Comparison of ENCODE assay signal across 1 cellular context in the genomic region with DNA sequence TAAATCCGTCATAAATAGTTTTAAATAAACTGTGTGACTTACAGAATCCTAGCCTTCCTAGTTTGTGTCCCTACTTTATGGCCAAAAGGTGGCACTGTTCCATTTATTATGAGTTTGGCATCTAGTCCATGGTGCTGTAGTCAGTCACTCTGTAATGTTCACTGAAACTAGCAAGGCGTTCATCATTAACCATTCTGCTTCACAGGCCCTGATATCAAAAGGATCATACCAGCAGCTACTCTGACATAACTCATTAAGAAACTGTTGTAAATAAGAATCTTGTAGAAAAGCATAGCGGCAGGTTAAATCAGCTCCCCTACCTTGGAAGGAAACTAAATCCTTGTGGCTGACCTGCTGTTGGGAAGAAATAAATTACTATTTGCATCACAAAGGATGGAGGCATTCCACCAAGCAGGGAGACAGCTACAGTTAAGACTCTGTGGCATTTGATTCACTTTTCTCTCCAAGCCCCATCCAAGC.
TF ChIP-seq lines count a peak whose summit lies in the region.

No MANE protein-coding gene starts in this region.

TF ChIP-seq in WTC11, 78 proteins besides CTCF, POLR2A, EP300 and RAD21 (continued from another document):
- TF ChIP-seq NFE2L1 (CRISPR knock-in tag; IDR thresholded peaks at IDR 0.05), result no peak
- TF ChIP-seq JAZF1 (CRISPR knock-in tag; IDR thresholded peaks at IDR 0.05), result no peak
- TF ChIP-seq NFYB (CRISPR knock-in tag; conservative IDR thresholded peaks at IDR 0.05; ENCODE audit: low read depth), result no peak
